In genomic region chr3:64467255-64467944, GRCh38 we compare ENCODE assay signal across 17 cellular contexts.
"Had no signal": no experiment of that assay in that cellular context is flagged by ENCODE, and none has a peak within 500 bp of the region (broad histone marks: within the 10 kb centered on the region; RNA-seq: fewer than 3 reads in every experiment).

No MANE protein-coding gene starts in this region.

- H3K9me3 ChIP-seq: mucosa of descending colon, transverse colon had no signal

- H3K4me3 ChIP-seq: coronary artery, mucosa of descending colon, skin epidermis, transverse colon had no signal

- H3K27me3 ChIP-seq: transverse colon had no signal

- H3K4me1 ChIP-seq: foreskin keratinocyte, transverse colon had no signal

- H3K27ac ChIP-seq: foreskin keratinocyte, skin epidermis, transverse colon had no signal

- H3K36me3 ChIP-seq: transverse colon had no signal

- ATAC-seq: foreskin keratinocyte; mucosa of descending colon; naive thymus-derived CD4-positive, alpha-beta T cell had no signal

- DNase-seq: activated B cell treated with CpG ODN at 0.5 μM for 24 hours; activated CD4-positive, alpha-beta T cell treated with anti-CD3 and anti-CD28 coated beads for 48 hours; activated gamma-delta T cell treated with Interleukin-2 at 50 U/mL for 16 hours; effector CD8-positive, alpha-beta T cell; foreskin keratinocyte; head of caudate nucleus; mammary epithelial cell; mucosa of descending colon; naive thymus-derived CD4-positive, alpha-beta T cell; occipital lobe; stimulated activated CD4-positive, alpha-beta T cell treated with anti-CD3 and anti-CD28 coated beads, Interleukin-15, amount 100 ng/mL, for 24 hours; stimulated activated CD4-positive, alpha-beta T cell treated with anti-CD3 and anti-CD28 coated beads, Interleukin-4, amount 100 ng/mL, for 1 hour; stimulated activated naive CD4-positive, alpha-beta T cell treated with Interleukin-2 at 50 U/mL for 16 hours; substantia nigra; transverse colon had no signal
